24 cellular contexts compared by ENCODE assay signal in the genomic region with DNA sequence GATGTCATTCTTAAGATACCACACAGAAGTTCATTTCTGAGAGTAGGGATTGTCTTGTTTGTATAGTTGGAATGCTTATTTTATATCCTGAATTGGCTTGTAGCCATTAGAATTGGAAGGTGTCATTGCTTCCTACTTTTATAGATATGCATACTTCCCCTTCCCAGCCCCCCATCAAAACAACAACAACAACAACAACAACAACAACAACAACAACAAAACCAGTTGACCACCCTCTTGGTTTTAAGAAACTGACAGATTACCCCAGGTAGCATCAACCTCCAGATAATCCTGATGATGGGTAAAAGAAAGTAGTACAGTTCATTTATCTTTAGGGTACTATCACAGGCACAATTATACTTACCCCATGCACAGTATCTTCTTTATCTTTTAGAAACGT.
"Had no signal": no experiment of that assay in that cellular context is flagged by ENCODE, and none has a peak within 500 bp of the region (broad histone marks: within the 10 kb centered on the region; RNA-seq: fewer than 3 reads in every experiment).

No MANE protein-coding gene starts in this region.

- H3K36me3 ChIP-seq: esophagus muscularis mucosa, gastroesophageal sphincter, heart right ventricle, left lung, lower lobe of right lung had no signal

- H3K27me3 ChIP-seq: dorsolateral prefrontal cortex, esophagus muscularis mucosa, foreskin keratinocyte, gastroesophageal sphincter, heart right ventricle, left lung had no signal

- ATAC-seq: foreskin keratinocyte, gastroesophageal sphincter, heart right ventricle, left cardiac atrium, left lung, left ventricle myocardium superior, lower lobe of right lung, mucosa of descending colon had no signal

- H3K9me3 ChIP-seq: mucosa of descending colon had no signal

- H3K27ac ChIP-seq: coronary artery, esophagus muscularis mucosa, foreskin keratinocyte, gastroesophageal sphincter, heart right ventricle, left lung, lower lobe of right lung had no signal

- H3K27me3 Mint-ChIP-seq: naive B cell had no signal

- DNase-seq: dermis blood vessel endothelial cell; dorsolateral prefrontal cortex; effector CD4-positive, alpha-beta T cell; effector memory CD4-positive, alpha-beta T cell; foreskin keratinocyte; head of caudate nucleus; heart right ventricle; hippocampal formation; left cardiac atrium; left lung; left ventricle myocardium superior; lower lobe of right lung; mesenchymal stem cell; mucosa of descending colon; naive B cell had no signal

- H3K4me3 ChIP-seq: coronary artery, dorsolateral prefrontal cortex, esophagus muscularis mucosa, gastroesophageal sphincter, heart right ventricle, left lung, lower lobe of right lung, mucosa of descending colon had no signal

- H3K4me3 Mint-ChIP-seq: mesothelial cell of epicardium, naive B cell had no signal

- FAIRE-seq: colon, endothelial cell of umbilical vein, frontal cortex, islet of Langerhans, keratinocyte had no signal
